In the genomic region with DNA sequence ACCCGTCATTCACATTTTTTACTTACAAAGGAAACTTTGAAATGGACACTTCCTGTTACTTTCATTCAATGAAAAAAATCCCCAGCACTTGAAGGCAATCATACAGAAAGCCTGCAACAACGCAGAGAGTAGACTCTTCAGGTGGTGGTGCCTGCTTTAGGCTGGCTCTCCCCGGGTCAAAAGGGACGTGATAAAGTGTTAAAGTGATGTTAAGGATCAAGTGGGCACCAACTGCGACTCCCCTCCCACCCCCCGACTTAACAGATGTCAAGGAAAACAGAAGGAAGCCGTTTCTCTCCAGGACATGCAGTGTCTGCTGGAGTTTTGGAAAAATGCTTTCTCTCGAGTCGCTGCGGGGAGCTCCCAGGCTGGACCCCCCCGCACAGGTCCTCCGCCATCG, we compare ENCODE assay signal across 8 cellular contexts. TPM values are rescaled to one million over a fixed set of nuclear protein-coding genes. Genes with fewer than 3 reads are reported as not detected.
DNase-seq lines count a peak whose midpoint lies in the region; ATAC-seq and TF ChIP-seq lines count a peak whose summit lies in the region.

No MANE protein-coding gene starts in this region.

- peak overlapping the region; percentile 47; the same call in 1 of the 2 replicates for H3K9ac ChIP-seq in ES-I3 (ENCODE audit: low read depth, low read length)
- no peak overlapping the region for H3K9ac ChIP-seq in neural cell (ENCODE audit: low read length)

- H2AFZ ChIP-seq in neural cell (ENCODE audit: low read depth, low read length), result no peak overlapping the region

- H3K36me3 ChIP-seq in ES-I3 (ENCODE audit: insufficient read depth, low read length), result no peaks in the 10 kb centered on the region
- H3K36me3 ChIP-seq in neural cell (ENCODE audit: insufficient read depth, low read length), result no peaks in the 10 kb centered on the region

- no peak overlapping the region for H3K4me2 ChIP-seq in neural cell (ENCODE audit: low read length)

- H3K9me2 ChIP-seq in neural cell (ENCODE audit: insufficient read depth, low read length), result no peaks in the 10 kb centered on the region

- H4K20me1 ChIP-seq in neural cell (ENCODE audit: insufficient read depth), result no peaks in the 10 kb centered on the region

- no peak for ATAC-seq in GM21526 (IDR thresholded peaks at IDR 0.05; ENCODE audit: low FRiP score, unreplicated experiment)

- TF ChIP-seq RAD21 in neural cell (conservative IDR thresholded peaks at IDR 0.05), result no peak

- H3K4me1 ChIP-seq in ES-I3 (ENCODE audit: insufficient read depth, low read length), result peaks cover 12% of the 10 kb centered on the region; the same call in 1 of the 2 replicates

- DNase-seq in NB4 (ENCODE audit: low read depth) (peak; percentile 38), choroid plexus epithelial cell (ENCODE audit: low read depth) (peak; percentile 44), C1 segment of cervical spinal cord (lab: John Stamatoyannopoulos, UW) (no peak), NCI-H774 (lab: John Stamatoyannopoulos, UW) (no peak), NCI-H2107 treated with DMSO at 0.1 percent for 48 hours (lab: John Stamatoyannopoulos, UW; ENCODE audit: unreplicated experiment) (no peak)

- no peaks in the 10 kb centered on the region for H3K79me2 ChIP-seq in neural cell (replicated peaks; ENCODE audit: insufficient read depth, low read length)

- no peak for TF ChIP-seq POLR2A in NB4 (IDR thresholded peaks at IDR 0.05; ENCODE audit: extremely low read depth, insufficient read length)

- TF ChIP-seq CTCF in NB4 (IDR thresholded peaks at IDR 0.05; ENCODE audit: low read depth, low read length) (no peak), choroid plexus epithelial cell (conservative IDR thresholded peaks at IDR 0.05; ENCODE audit: low read depth, low read length) (no peak), neural cell (IDR thresholded peaks at IDR 0.05; ENCODE audit: poor library complexity, severe bottlenecking) (no peak)

- peak overlapping the region; percentile 41 for H3K27ac ChIP-seq in neural cell (ENCODE audit: low read length)

- H3K9me3 ChIP-seq in ES-I3 (ENCODE audit: control insufficient read depth, insufficient read depth, low read length) (no peaks in the 10 kb centered on the region), neural cell (ENCODE audit: low read length) (no peaks in the 10 kb centered on the region)

- TF ChIP-seq EP300 in neural cell (conservative IDR thresholded peaks at IDR 0.05; ENCODE audit: poor library complexity, severe bottlenecking), result no peak

- H3K4me3 ChIP-seq in NB4 (ENCODE audit: low read depth, low read length) (peak overlapping the region; percentile 50), choroid plexus epithelial cell (ENCODE audit: low read depth, low read length) (peak overlapping the region; percentile 72), neural cell (ENCODE audit: low read length) (peak overlapping the region; percentile 85)

- H3F3A ChIP-seq in neural cell (ENCODE audit: insufficient read depth, low read length, poor library complexity, severe bottlenecking), result no peaks in the 10 kb centered on the region

- no peaks in the 10 kb centered on the region for H3K27me3 ChIP-seq in neural cell (ENCODE audit: insufficient read depth, low read depth, low read length)

TF ChIP-seq in neural cell, 6 proteins besides CTCF, POLR2A, EP300 and RAD21:
- no peak for TF ChIP-seq TAF1 (IDR thresholded peaks at IDR 0.05; ENCODE audit: low read depth)
TF ChIP-seq in neural cell: peak in this region for 0.

RNA-seq across cellular contexts. Expression of a gene that starts 0.4 kb away (rescaled TPM):
- 4.5 and 6.5 TPM in 2 replicates for polyA plus RNA-seq in neural cell
- polyA minus RNA-seq in neural cell, result 11.9 and 18.7 TPM in 2 replicates

RNA-seq across cellular contexts. Expression of a gene that starts 31.4 kb away (rescaled TPM):
- polyA plus RNA-seq in neural cell, result not detected in 2 replicates
- polyA minus RNA-seq in neural cell, result 0.24 TPM in 1 of 2 replicates, not detected in the other

RNA-seq across cellular contexts. Expression of a gene that starts 32.1 kb away (rescaled TPM):
- polyA plus RNA-seq in neural cell, result 38.1 and 49.7 TPM in 2 replicates
- 38.2 and 39.4 TPM in 2 replicates for polyA minus RNA-seq in neural cell

Comparison
In these comparisons a context has a peak if more than half of its experiments do, and no peak if none do; other contexts are left out.
1. DNase-seq: peak in NB4 (single experiment) and choroid plexus epithelial cell (single experiment); none in C1 segment of cervical spinal cord (0 of 14), NCI-H774 (single experiment) and NCI-H2107 treated with DMSO at 0.1 percent for 48 hours (single experiment).
2. Peak in every context shown above with its lines, with median percentiles within 50 percentile points of each other: H3K4me3 ChIP-seq.